In the genomic region with DNA sequence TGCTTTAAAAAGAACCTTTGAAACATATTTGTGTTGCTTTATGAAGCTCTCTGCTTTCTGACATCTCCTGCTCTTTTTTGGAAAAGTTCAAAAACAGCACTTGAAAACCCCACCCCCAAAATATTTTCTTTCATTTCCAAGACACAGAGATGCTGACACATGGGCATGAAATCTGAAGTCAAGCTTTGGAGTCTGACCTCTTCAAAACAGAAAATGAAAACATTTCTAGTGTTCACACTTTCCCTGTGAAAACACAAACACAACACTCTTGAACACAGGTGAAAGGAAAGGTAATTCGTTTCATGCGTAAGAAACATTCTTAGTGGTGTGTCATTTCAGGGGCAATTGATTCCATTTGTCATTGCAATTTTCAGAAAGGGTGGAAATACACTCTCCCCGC, we compare ENCODE assay signal across 18 cellular contexts. TPM values are rescaled to one million over a fixed set of nuclear protein-coding genes. Genes with fewer than 3 reads are reported as not detected.
DNase-seq lines count a peak whose midpoint lies in the region; TF ChIP-seq lines count a peak whose summit lies in the region.
"Had no signal": no experiment of that assay in that cellular context is flagged by ENCODE, and none has a peak within 500 bp of the region (broad histone marks: within the 10 kb centered on the region; RNA-seq: fewer than 3 reads in every experiment).

No MANE protein-coding gene starts in this region.

- 73 to 89% (median 80%) methylated on average over 3 of the region's 3 CpGs for WGBS in spleen, 5 donors

- H3K9me3 ChIP-seq in ascending aorta = no peaks in the 10 kb centered on the region
- no peaks in the 10 kb centered on the region for H3K9me3 ChIP-seq in spleen
- no peaks in the 10 kb centered on the region for H3K9me3 ChIP-seq in uterus
- H3K9me3 ChIP-seq: SJSA1 had no signal

- DNase-seq in SHP77 treated with DMSO at 0.1 percent for 48 hours (lab: John Stamatoyannopoulos, UW) = peak; percentile 63
- DNase-seq in SHP77 (lab: John Stamatoyannopoulos, UW) = no peak
- DNase-seq in ascending aorta (ENCODE audit: low spot score in 2 of 2) = no peak
- DNase-seq in fibroblast of peridontal ligament (ENCODE audit: extremely low read depth) = peak; percentile 43
- DNase-seq in spleen = no peak
- DNase-seq in H7 = no peak
- no peak for DNase-seq in uterus
- DNase-seq in putamen (ENCODE audit: low spot score) = no peak
- DNase-seq: COR-L47, DMS153, GDM1, KBM-7, NCI-H1694 treated with DMSO at 0.1 percent for 48 hours, NCI-H2171, NCI-H524 treated with DMSO at 0.1 percent for 48 hours had no signal

- H3K36me3 ChIP-seq in ascending aorta (no peaks in the 10 kb centered on the region), spleen (no peaks in the 10 kb centered on the region), H7 (replicated peaks; ENCODE audit: control insufficient read depth, insufficient read depth, low read length) (no peaks in the 10 kb centered on the region), uterus (no peaks in the 10 kb centered on the region)
- H3K36me3 ChIP-seq: SJSA1 had no signal

- H3K27me3 ChIP-seq in ascending aorta = no peaks in the 10 kb centered on the region
- no peaks in the 10 kb centered on the region for H3K27me3 ChIP-seq in spleen (replicated peaks in 1 of 7)
- no peaks in the 10 kb centered on the region for H3K27me3 ChIP-seq in H7 (ENCODE audit: control insufficient read depth, insufficient read depth, low read length)
- H3K27me3 ChIP-seq in uterus = no peaks in the 10 kb centered on the region
- H3K27me3 ChIP-seq: SJSA1 had no signal

- intact Hi-C loops in ascending aorta (cut with DNase I) = no loop called here
- intact Hi-C loops in spleen (cut with DNase I; ENCODE audit: low total_unique reads) = no loop called here
- intact Hi-C loops in uterus (cut with DNase I; ENCODE audit: low total_unique reads) = no loop called here

- H3K4me3 ChIP-seq in ascending aorta (no peak overlapping the region), spleen (no peak overlapping the region), H7 (ENCODE audit: insufficient read depth, low read depth, low read length) (no peak overlapping the region), uterus (no peak overlapping the region)
- H3K4me3 ChIP-seq: SJSA1 had no signal

- TF ChIP-seq CTCF in ascending aorta (IDR thresholded peaks at IDR 0.05) = no peak
- no peak for TF ChIP-seq CTCF in spleen (IDR thresholded peaks at IDR 0.05 in 8 of 11, conservative IDR thresholded peaks at IDR 0.05 in 3 of 11)
- TF ChIP-seq CTCF in uterus (IDR thresholded peaks at IDR 0.05) = no peak

- H3K4me1 ChIP-seq in ascending aorta (peaks cover 7 to 29% of the 10 kb centered on the region in 2 donors), spleen (peaks cover 0 to 19% (median 3%) of the 10 kb centered on the region in 6 donors), uterus (peaks cover 10 to 16% of the 10 kb centered on the region in 2 donors)

- peak overlapping the region; percentile 64 to 87 for H3K27ac ChIP-seq in ascending aorta
- peak overlapping the region in 5 of 8 donors; percentile 5 to 53 (median 46) for H3K27ac ChIP-seq in spleen
- H3K27ac ChIP-seq in uterus = peak overlapping the region in 1 of 2 donors; percentile 23
- H3K27ac ChIP-seq: C4-2B, HL-60, SJSA1 had no signal

- TF ChIP-seq POLR2A in spleen (IDR thresholded peaks at IDR 0.05) = no peak
- no peak for TF ChIP-seq POLR2A in uterus (IDR thresholded peaks at IDR 0.05)

RNA-seq across cellular contexts. Expression of a gene that starts 10.8 kb away (rescaled TPM):
- total RNA-seq in ascending aorta (2.1 TPM), spleen (1 to 10 TPM in 5 of 7 donors, under 1 TPM in 2; 0.34 to 4.6 (median 2.0) TPM), uterus (10 to 100 TPM in 3 of 4 donors, 1 to 10 TPM in 1; 1.3 to 21.4 (median 13.5) TPM)
- 1 to 10 TPM in 2 of 3 donors, under 1 TPM in 1; 0.76 to 2.9 (median 2.1) TPM for polyA plus RNA-seq in spleen
- total RNA-seq in H7 (2014; rRNA removed; shearing (Covaris generic)) = 0.14 TPM in 1 of 2 replicates, not detected in the other

Comparison
In these comparisons a context has a peak if more than half of its experiments do, and no peak if none do; other contexts are left out.
1. DNase-seq: peak in SHP77 treated with DMSO at 0.1 percent for 48 hours (single experiment) and fibroblast of peridontal ligament (single experiment); none in SHP77 (0 of 2), ascending aorta (0 of 2), spleen (single experiment), H7 (single experiment), uterus (0 of 2) and putamen (single experiment).